ENCODE assay signal across 10 cellular contexts in genomic region chr4:71732706-71733105, GRCh38. TPM values are rescaled to one million over a fixed set of nuclear protein-coding genes. Genes with fewer than 3 reads are reported as not detected.
DNase-seq lines count a peak whose midpoint lies in the region; ATAC-seq and TF ChIP-seq lines count a peak whose summit lies in the region.
"Had no signal": no experiment of that assay in that cellular context is flagged by ENCODE, and none has a peak within 500 bp of the region (broad histone marks: within the 10 kb centered on the region; RNA-seq: fewer than 3 reads in every experiment).

No MANE protein-coding gene starts in this region.

- no peak for TF ChIP-seq POLR2A in body of pancreas (IDR thresholded peaks at IDR 0.05)

- POLR2A ChIA-PET in activated CD4-positive, alpha-beta T cell treated with anti-CD3 and anti-CD28 coated beads, Interleukin-2, amount 10 ng/mL, durations not matched to agents 7 days and 5 days (lab: Charles Lee): no interaction called here

- H3K4me3 ChIP-seq in body of pancreas: no peak overlapping the region
- no peak overlapping the region for H3K4me3 ChIP-seq in MG63

- 66 to 77% methylated on average over 2 of the region's 2 CpGs for WGBS in body of pancreas, 2 donors

- H3K27me3 ChIP-seq in body of pancreas (no peaks in the 10 kb centered on the region), MG63 (no peaks in the 10 kb centered on the region)

- no peaks in the 10 kb centered on the region for H3K4me1 Mint-ChIP-seq in mesothelial cell of epicardium
- H3K4me1 Mint-ChIP-seq in activated CD4-positive, alpha-beta T cell treated with anti-CD3 and anti-CD28 coated beads, Interleukin-2, amount 10 ng/mL, durations not matched to agents 7 days and 5 days: no peaks in the 10 kb centered on the region
- H3K4me1 Mint-ChIP-seq: activated B cell treated with CpG ODN at 0.5 μM for 24 hours had no signal

- H3K4me1 ChIP-seq in body of pancreas: no peaks in the 10 kb centered on the region

- CTCF ChIA-PET in activated CD4-positive, alpha-beta T cell treated with anti-CD3 and anti-CD28 coated beads, Interleukin-2, amount 10 ng/mL, durations not matched to agents 7 days and 5 days (lab: Charles Lee): no interaction called here

- H3K36me3 ChIP-seq in body of pancreas (replicated peaks in 1 of 2; ENCODE audit: insufficient read depth in 1 of 2, low read depth in 2 of 2) (no peaks in the 10 kb centered on the region), MG63 (no peaks in the 10 kb centered on the region)

- H3K36me3 Mint-ChIP-seq in mesothelial cell of epicardium: peaks cover 4% of the 10 kb centered on the region
- H3K36me3 Mint-ChIP-seq in activated CD4-positive, alpha-beta T cell treated with anti-CD3 and anti-CD28 coated beads, Interleukin-2, amount 10 ng/mL, durations not matched to agents 7 days and 5 days (ENCODE audit: low read depth): no peaks in the 10 kb centered on the region

- peaks cover 26% of the 10 kb centered on the region for H3K9me3 Mint-ChIP-seq in mesothelial cell of epicardium
- no peaks in the 10 kb centered on the region for H3K9me3 Mint-ChIP-seq in activated CD4-positive, alpha-beta T cell treated with anti-CD3 and anti-CD28 coated beads, Interleukin-2, amount 10 ng/mL, durations not matched to agents 7 days and 5 days

- H3K27me3 Mint-ChIP-seq in mesothelial cell of epicardium (ENCODE audit: low read depth): no peaks in the 10 kb centered on the region
- H3K27me3 Mint-ChIP-seq in activated CD4-positive, alpha-beta T cell treated with anti-CD3 and anti-CD28 coated beads, Interleukin-2, amount 10 ng/mL, durations not matched to agents 7 days and 5 days: no peaks in the 10 kb centered on the region

- H3K27ac Mint-ChIP-seq in mesothelial cell of epicardium: no peak overlapping the region
- no peak overlapping the region for H3K27ac Mint-ChIP-seq in activated CD4-positive, alpha-beta T cell treated with anti-CD3 and anti-CD28 coated beads, Interleukin-2, amount 10 ng/mL, durations not matched to agents 7 days and 5 days
- H3K27ac Mint-ChIP-seq: activated B cell treated with CpG ODN at 0.5 μM for 24 hours had no signal

- peak; percentile 69 for DNase-seq in DMS53 (lab: John Stamatoyannopoulos, UW)
- DNase-seq in LoVo (ENCODE audit: low spot score): peak; percentile 7
- DNase-seq in body of pancreas: no peak
- no peak for DNase-seq in mesothelial cell of epicardium (ENCODE audit: low spot score in 2 of 2, unreplicated experiment in 2 of 2)
- no peak for DNase-seq in activated CD4-positive, alpha-beta T cell treated with anti-CD3 and anti-CD28 coated beads, Interleukin-2, amount 10 ng/mL, durations not matched to agents 7 days and 5 days
- DNase-seq in MG63: no peak
- DNase-seq in mesenteric fat pad (ENCODE audit: low spot score): no peak
- DNase-seq: activated B cell treated with CpG ODN at 0.5 μM for 24 hours had no signal

- no peak overlapping the region for H3K27ac ChIP-seq in body of pancreas

- TF ChIP-seq CTCF in body of pancreas (IDR thresholded peaks at IDR 0.05) (peak in 5 of 7 experiments; percentile 49 to 58 (median 54)), mesothelial cell of epicardium (IDR thresholded peaks at IDR 0.05; ENCODE audit: unreplicated experiment) (peak; percentile 74)

- H3K4me3 Mint-ChIP-seq in mesothelial cell of epicardium: no peak overlapping the region
- no peak overlapping the region for H3K4me3 Mint-ChIP-seq in activated CD4-positive, alpha-beta T cell treated with anti-CD3 and anti-CD28 coated beads, Interleukin-2, amount 10 ng/mL, durations not matched to agents 7 days and 5 days
- H3K4me3 Mint-ChIP-seq: activated B cell treated with CpG ODN at 0.5 μM for 24 hours had no signal

- H3K9me3 ChIP-seq in body of pancreas (no peaks in the 10 kb centered on the region), MG63 (no peaks in the 10 kb centered on the region)

- intact Hi-C loops in body of pancreas (cut with DNase I): no loop called here

- no peak for ATAC-seq in body of pancreas
- no peak for ATAC-seq in GM18907 (IDR thresholded peaks at IDR 0.05; ENCODE audit: unreplicated experiment)

RNA-seq across cellular contexts. Expression of gene GC, which starts 51.2 kb away (rescaled TPM):
- total RNA-seq in body of pancreas: 10 to 100 TPM; 16.2 to 34.8 TPM
- not detected in 3 replicates for total RNA-seq in mesothelial cell of epicardium
- total RNA-seq in activated CD4-positive, alpha-beta T cell treated with anti-CD3 and anti-CD28 coated beads, Interleukin-2, amount 10 ng/mL, durations not matched to agents 7 days and 5 days: not detected
- not detected in 2 replicates for total RNA-seq in MG63 (2014; rRNA removed; shearing (Covaris generic); ENCODE audit: low replicate concordance)
- total RNA-seq in mesenteric fat pad: not detected
- total RNA-seq: activated B cell treated with CpG ODN at 0.5 μM for 24 hours, temporal lobe had no signal

Comparison
In these comparisons a context has a peak if more than half of its experiments do, and no peak if none do; other contexts are left out.
1. DNase-seq: peak in DMS53 (single experiment) and LoVo (single experiment); none in body of pancreas (0 of 4), mesothelial cell of epicardium (0 of 2), activated CD4-positive, alpha-beta T cell treated with anti-CD3 and anti-CD28 coated beads, Interleukin-2, amount 10 ng/mL, durations not matched to agents 7 days and 5 days (single experiment), MG63 (single experiment) and mesenteric fat pad (single experiment).
2. RNA of gene GC, which starts 51.2 kb away (total RNA-seq): 16.2 to 34.8 TPM in body of pancreas; not detected in mesothelial cell of epicardium, not detected in activated CD4-positive, alpha-beta T cell treated with anti-CD3 and anti-CD28 coated beads, Interleukin-2, amount 10 ng/mL, durations not matched to agents 7 days and 5 days, not detected in MG63 and not detected in mesenteric fat pad (single experiment); every median in the first group is over 10 times any median in the second.